ENCODE assay signal across 14 cellular contexts in the genomic region with DNA sequence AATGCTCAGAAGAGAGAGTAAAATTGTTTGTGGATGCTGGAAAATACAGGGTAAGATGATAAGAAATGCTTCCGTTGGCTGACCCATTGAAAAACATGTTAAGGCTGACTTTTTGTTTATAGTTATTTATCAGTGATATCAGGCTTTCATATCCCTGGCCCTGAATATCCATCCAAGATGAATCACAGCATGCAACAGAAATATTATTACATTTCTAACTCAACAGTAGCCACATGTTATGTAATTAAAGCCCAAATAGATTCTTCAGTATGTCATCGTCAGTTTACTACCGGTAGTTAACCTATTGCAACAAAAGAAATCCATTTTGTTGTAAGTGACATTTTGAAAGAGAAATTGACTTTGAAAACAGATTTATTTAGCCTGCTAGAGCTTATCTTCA.
"Had no signal": no experiment of that assay in that cellular context is flagged by ENCODE, and none has a peak within 500 bp of the region (broad histone marks: within the 10 kb centered on the region; RNA-seq: fewer than 3 reads in every experiment).

No MANE protein-coding gene starts in this region.

- DNase-seq: activated CD4-positive, alpha-beta memory T cell treated with anti-CD3 and anti-CD28 coated beads, Interleukin-2, amount 10 ng/mL, durations not matched to agents 7 days and 5 days; activated naive CD8-positive, alpha-beta T cell treated with anti-CD3 and anti-CD28 coated beads, Interleukin-2, amount 10 ng/mL, durations not matched to agents 7 days and 5 days; activated T-cell treated with anti-CD3 and anti-CD28 coated beads, Interleukin-2, amount 50 U/mL, for 72 hours; cortex of kidney; effector CD8-positive, alpha-beta T cell; erythroblast; left colon; retina; small intestine; T-helper 1 cell; tibial artery had no signal

- ATAC-seq: activated T-cell treated with anti-CD3 and anti-CD28 coated beads, Interleukin-2, amount 50 U/mL, for 72 hours; left colon; stimulated activated effector memory CD8-positive, alpha-beta T cell treated with anti-CD3 and anti-CD28 coated beads, Interleukin-12 subunit alpha, Interleukin-12 subunit beta, amount 100 ng/mL, for 72 hours had no signal

- H3K27me3 ChIP-seq: cardiac muscle cell, tibial artery had no signal

- H3K9me3 ChIP-seq: tibial artery had no signal

- H3K4me3 ChIP-seq: cardiac muscle cell, tibial artery had no signal

- H3K36me3 ChIP-seq: cardiac muscle cell, tibial artery had no signal

- H3K27ac ChIP-seq: cardiac muscle cell, tibial artery, VCaP had no signal
